8 cellular contexts compared by ENCODE assay signal in the genomic region with DNA sequence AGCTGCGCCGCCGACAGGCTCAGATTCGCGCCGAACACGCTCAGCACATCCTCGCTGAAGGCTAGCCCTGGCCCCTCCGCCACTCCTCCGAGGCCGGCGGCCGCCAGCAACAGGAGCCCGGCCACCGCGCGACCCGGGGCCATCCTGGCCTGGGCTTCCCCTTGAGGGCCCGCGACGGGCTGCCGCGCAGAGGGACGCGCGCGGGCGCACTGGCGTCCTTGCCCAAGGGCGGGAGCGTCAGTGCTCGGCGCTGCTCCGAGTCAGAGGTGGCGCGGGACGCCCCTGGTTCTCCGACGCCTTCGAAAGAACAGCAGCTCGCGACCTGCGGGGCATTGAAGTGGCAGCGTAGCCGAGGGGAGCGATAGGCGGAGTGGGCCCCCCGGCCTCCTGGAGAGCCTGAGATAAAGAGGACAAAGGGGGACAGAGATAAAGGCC. TPM values are rescaled to one million over a fixed set of nuclear protein-coding genes. Genes with fewer than 3 reads are reported as not detected.
DNase-seq lines count a peak whose midpoint lies in the region; ATAC-seq, FAIRE-seq and TF ChIP-seq lines count a peak whose summit lies in the region.

No MANE protein-coding gene starts in this region.

- peak overlapping the region; percentile 61 for H3K27ac ChIP-seq in cardiac muscle cell

- peak; percentile 24; the same call in 1 of the 2 replicates for TF ChIP-seq POLR2A in Raji (IDR thresholded peaks at IDR 0.05; ENCODE audit: insufficient read depth, low read depth, low read length)

- peak overlapping the region; percentile 90 to 98 (median 93) for H3K27ac Mint-ChIP-seq in CD14-positive monocyte
- peak overlapping the region; percentile 89 for H3K27ac Mint-ChIP-seq in progenitor cell of endocrine pancreas

- peaks cover 17% of the 10 kb centered on the region for H3K4me1 ChIP-seq in cardiac muscle cell (ENCODE audit: low read depth)

- H3K36me3 Mint-ChIP-seq in CD14-positive monocyte (peaks cover 0 to 2% of the 10 kb centered on the region in 2 donors), progenitor cell of endocrine pancreas (ENCODE audit: insufficient read depth) (no peaks in the 10 kb centered on the region)

- H3K4me3 ChIP-seq in cardiac muscle cell = peak overlapping the region; percentile 47

- no peaks in the 10 kb centered on the region for H3K9me3 ChIP-seq in cardiac muscle cell (ENCODE audit: low read depth)

- H3K4me3 Mint-ChIP-seq in CD14-positive monocyte = peak overlapping the region; percentile 98 to 99
- peak overlapping the region; percentile 77 for H3K4me3 Mint-ChIP-seq in progenitor cell of endocrine pancreas (ENCODE audit: low read depth)

- peak; percentile 34 for ATAC-seq in HG03378 (IDR thresholded peaks at IDR 0.05; ENCODE audit: unreplicated experiment)

- H3K36me3 ChIP-seq in cardiac muscle cell = no peaks in the 10 kb centered on the region

- TF ChIP-seq CTCF in CD14-positive monocyte (IDR thresholded peaks at IDR 0.05) (no peak), cardiac muscle cell (IDR thresholded peaks at IDR 0.05; ENCODE audit: low read depth, low read length) (no peak), progenitor cell of endocrine pancreas (IDR thresholded peaks at IDR 0.05; ENCODE audit: unreplicated experiment) (peak; percentile 11)

- peaks cover 0 to 6% (median 0%) of the 10 kb centered on the region in 3 donors for H3K27me3 Mint-ChIP-seq in CD14-positive monocyte (ENCODE audit: low read depth in 3 of 3)
- peaks cover 57% of the 10 kb centered on the region for H3K27me3 Mint-ChIP-seq in progenitor cell of endocrine pancreas

- FAIRE-seq in GM19239 (lab: Jason Lieb, UNC) = no peak
- FAIRE-seq in urothelium cell line (lab: Jason Lieb, UNC) = peak; percentile 83

- H3K4me1 Mint-ChIP-seq in CD14-positive monocyte = peaks cover 45% of the 10 kb centered on the region
- H3K4me1 Mint-ChIP-seq in progenitor cell of endocrine pancreas (ENCODE audit: low read depth) = peaks cover 9% of the 10 kb centered on the region

- peaks cover 0 to 1% (median 0%) of the 10 kb centered on the region in 7 donors for H3K9me3 Mint-ChIP-seq in CD14-positive monocyte
- no peaks in the 10 kb centered on the region for H3K9me3 Mint-ChIP-seq in progenitor cell of endocrine pancreas (ENCODE audit: low read depth)

- intact Hi-C loops in CD14-positive monocyte (cut with micrococcal nuclease) = loop anchor here in 1 of 2 donors (10.0 kb wide), 1 partner anchor 90 kb away; no protein-coding TSS in a partner anchor

- H3K27me3 ChIP-seq in cardiac muscle cell = no peaks in the 10 kb centered on the region

- peak; percentile 59 for DNase-seq in CD14-positive monocyte (ENCODE audit: low spot score)
- peak; percentile 45 for DNase-seq in GM19239 (ENCODE audit: insufficient read length, low spot score)
- DNase-seq in activated naive CD4-positive, alpha-beta T cell treated with anti-CD3 and anti-CD28 coated beads, Interleukin-2, amount 50 U/mL, for 16 hours = peak; percentile 77
- DNase-seq in cardiac muscle cell (ENCODE audit: low read depth in 1 of 2, low spot score in 1 of 2) = peak; percentile 61 to 80
- DNase-seq in progenitor cell of endocrine pancreas (ENCODE audit: low spot score, unreplicated experiment) = peak; percentile 48
- peak; percentile 77 for DNase-seq in urothelium cell line (ENCODE audit: low spot score)

RNA-seq across cellular contexts. Expression of a gene that starts 0.7 kb away (rescaled TPM):
- polyA plus RNA-seq in CD14-positive monocyte = 1 to 10 TPM; 6.1 to 7.8 TPM
- total RNA-seq in cardiac muscle cell = 20.4 and 24.5 TPM in 2 replicates
- 18.5 and 22.8 TPM in 2 replicates for polyA plus RNA-seq in cardiac muscle cell
- 1.6 and 3.2 TPM in 2 replicates for total RNA-seq in progenitor cell of endocrine pancreas

Comparison
In these comparisons a context has a peak if more than half of its experiments do, and no peak if none do; other contexts are left out.
1. Peak in every context shown above with its lines: DNase-seq, ATAC-seq, H3K4me3 ChIP-seq and H3K27ac ChIP-seq.